1 cellular context compared by ENCODE assay signal in genomic region chr2:226693521-226693920, GRCh38.
TF ChIP-seq lines count a peak whose summit lies in the region.

No MANE protein-coding gene starts in this region.

TF ChIP-seq in IMR-90, 13 proteins besides CTCF, POLR2A, EP300 and RAD21 (continued from another document):
- TF ChIP-seq, protein P1, sequence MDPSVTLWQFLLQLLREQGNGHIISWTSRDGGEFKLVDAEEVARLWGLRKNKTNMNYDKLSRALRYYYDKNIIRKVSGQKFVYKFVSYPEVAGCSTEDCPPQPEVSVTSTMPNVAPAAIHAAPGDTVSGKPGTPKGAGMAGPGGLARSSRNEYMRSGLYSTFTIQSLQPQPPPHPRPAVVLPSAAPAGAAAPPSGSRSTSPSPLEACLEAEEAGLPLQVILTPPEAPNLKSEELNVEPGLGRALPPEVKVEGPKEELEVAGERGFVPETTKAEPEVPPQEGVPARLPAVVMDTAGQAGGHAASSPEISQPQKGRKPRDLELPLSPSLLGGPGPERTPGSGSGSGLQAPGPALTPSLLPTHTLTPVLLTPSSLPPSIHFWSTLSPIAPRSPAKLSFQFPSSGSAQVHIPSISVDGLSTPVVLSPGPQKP (IDR thresholded peaks at IDR 0.05; ENCODE audit: borderline replicate concordance, low read depth, low read length) = no peak
- no peak for TF ChIP-seq SMC3 (IDR thresholded peaks at IDR 0.05; ENCODE audit: low read depth, low read length)
- no peak for TF ChIP-seq MAFK (IDR thresholded peaks at IDR 0.05; ENCODE audit: low read depth, low read length)
- TF ChIP-seq FOS (IDR thresholded peaks at IDR 0.05; ENCODE audit: low read depth, low read length) = no peak
- no peak for TF ChIP-seq NFE2L2 (IDR thresholded peaks at IDR 0.05; ENCODE audit: low read depth, low read length)
- TF ChIP-seq CHD1 (IDR thresholded peaks at IDR 0.05; ENCODE audit: low read depth, low read length) = no peak
- no peak for TF ChIP-seq RFX5 (IDR thresholded peaks at IDR 0.05; ENCODE audit: low read depth, low read length)
- TF ChIP-seq CEBPB (IDR thresholded peaks at IDR 0.05; ENCODE audit: low read depth, low read length) = no peak
